In the genomic region with DNA sequence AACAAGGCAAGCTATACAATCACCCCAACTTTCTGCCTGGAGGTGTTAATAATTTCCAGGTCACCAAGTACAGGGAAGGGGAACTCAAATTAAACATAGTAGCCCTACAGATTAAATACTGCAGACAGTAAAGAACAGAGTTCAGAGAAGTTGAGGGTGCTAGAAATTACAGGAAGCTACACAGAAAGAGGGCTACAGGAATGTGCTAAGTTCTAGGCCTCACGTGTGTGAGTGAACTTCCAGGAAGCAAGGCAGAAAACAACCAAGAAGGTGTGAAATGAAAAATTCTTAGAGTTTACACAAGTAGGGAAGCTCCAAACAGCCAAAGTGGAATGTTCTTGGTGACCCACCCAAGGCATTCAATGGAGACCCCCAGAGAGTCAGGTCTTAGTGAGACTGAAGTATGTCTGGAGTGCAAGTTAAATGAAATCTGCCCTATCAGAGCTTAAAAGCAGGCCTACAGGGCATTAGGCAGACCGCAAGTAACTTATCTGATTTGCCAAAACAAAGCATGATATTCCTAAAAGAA, we compare ENCODE assay signal across 17 cellular contexts. TPM values are rescaled to one million over a fixed set of nuclear protein-coding genes. Genes with fewer than 3 reads are reported as not detected.
DNase-seq lines count a peak whose midpoint lies in the region; ATAC-seq and TF ChIP-seq lines count a peak whose summit lies in the region.
"Had no signal": no experiment of that assay in that cellular context is flagged by ENCODE, and none has a peak within 500 bp of the region (broad histone marks: within the 10 kb centered on the region; RNA-seq: fewer than 3 reads in every experiment).

No MANE protein-coding gene starts in this region.

- no peaks in the 10 kb centered on the region for H3K9me2 ChIP-seq in MM.1S (replicated peaks; ENCODE audit: insufficient read depth, low read length)

- CTCF ChIA-PET in CD8-positive, alpha-beta memory T cell (lab: Charles Lee), result no interaction called here

- no peaks in the 10 kb centered on the region for H4K20me1 ChIP-seq in MM.1S (ENCODE audit: insufficient read depth, low read length)

- H3K4me3 Mint-ChIP-seq in CD8-positive, alpha-beta memory T cell, result peak overlapping the region in 2 of 7 donors; percentile 38 to 50
- H3K4me3 Mint-ChIP-seq in effector memory CD8-positive, alpha-beta T cell, result no peak overlapping the region
- H3K4me3 Mint-ChIP-seq in natural killer cell treated with Interleukin-12 subunit alpha and Interleukin-12 subunit beta and Interleukin-15 and Interleukin-18, amount 100 ng/mL, for 72 hours, result peak overlapping the region; percentile 77
- H3K4me3 Mint-ChIP-seq: stimulated activated naive CD8-positive, alpha-beta T cell treated with anti-CD3 and anti-CD28 coated beads, Interleukin-15, amount 100 ng/mL, for 72 hours had no signal

- POLR2A ChIA-PET in CD8-positive, alpha-beta memory T cell (lab: Charles Lee), result no interaction called here

- H3K27me3 Mint-ChIP-seq in CD8-positive, alpha-beta memory T cell, result no peaks in the 10 kb centered on the region
- H3K27me3 Mint-ChIP-seq in effector memory CD8-positive, alpha-beta T cell, result no peaks in the 10 kb centered on the region
- no peaks in the 10 kb centered on the region for H3K27me3 Mint-ChIP-seq in natural killer cell treated with Interleukin-12 subunit alpha and Interleukin-12 subunit beta and Interleukin-15 and Interleukin-18, amount 100 ng/mL, for 72 hours
- H3K27me3 Mint-ChIP-seq: stimulated activated naive CD8-positive, alpha-beta T cell treated with anti-CD3 and anti-CD28 coated beads, Interleukin-15, amount 100 ng/mL, for 72 hours had no signal

- no peak overlapping the region for H3K27ac ChIP-seq in CD8-positive, alpha-beta memory T cell (ENCODE audit: low read depth, low read length)
- no peak overlapping the region for H3K27ac ChIP-seq in MM.1S (ENCODE audit: low read length)
- H3K27ac ChIP-seq: BLaER1 treated with 17β-estradiol and CSF1 and Interleukin-3, amounts not matched to agents 10 nM and 100 nM; breast epithelium had no signal

- no peak overlapping the region for H2AFZ ChIP-seq in MM.1S (ENCODE audit: low read length)

- H3K9me3 ChIP-seq in CD8-positive, alpha-beta memory T cell (ENCODE audit: low read length), result no peaks in the 10 kb centered on the region
- H3K9me3 ChIP-seq in MM.1S (replicated peaks; ENCODE audit: insufficient read depth, low read length), result no peaks in the 10 kb centered on the region
- H3K9me3 ChIP-seq: breast epithelium had no signal

- H3K4me1 Mint-ChIP-seq in CD8-positive, alpha-beta memory T cell, result peaks cover 50 to 59% (median 55%) of the 10 kb centered on the region in 3 donors
- H3K4me1 Mint-ChIP-seq in effector memory CD8-positive, alpha-beta T cell (ENCODE audit: low read depth in 2 of 2), result peaks cover 29 to 53% of the 10 kb centered on the region in 2 donors
- peaks cover 47 to 65% of the 10 kb centered on the region in 2 donors for H3K4me1 Mint-ChIP-seq in natural killer cell treated with Interleukin-12 subunit alpha and Interleukin-12 subunit beta and Interleukin-15 and Interleukin-18, amount 100 ng/mL, for 72 hours (ENCODE audit: low read depth in 2 of 2)

- H3K36me3 Mint-ChIP-seq in CD8-positive, alpha-beta memory T cell, result peaks cover 16 to 46% (median 25%) of the 10 kb centered on the region in 3 donors
- peaks cover 24% of the 10 kb centered on the region for H3K36me3 Mint-ChIP-seq in effector memory CD8-positive, alpha-beta T cell (ENCODE audit: insufficient read depth)
- peaks cover 20% of the 10 kb centered on the region for H3K36me3 Mint-ChIP-seq in natural killer cell treated with Interleukin-12 subunit alpha and Interleukin-12 subunit beta and Interleukin-15 and Interleukin-18, amount 100 ng/mL, for 72 hours

- no peak overlapping the region for H3K9ac ChIP-seq in MM.1S (ENCODE audit: low read length)
- H3K9ac ChIP-seq: BLaER1 treated with 17β-estradiol and CSF1 and Interleukin-3, amounts not matched to agents 10 nM and 100 nM had no signal

- no peak overlapping the region for H3K4me3 ChIP-seq in CD8-positive, alpha-beta memory T cell (ENCODE audit: low read length)
- H3K4me3 ChIP-seq in MM.1S (ENCODE audit: low read length), result no peak overlapping the region
- H3K4me3 ChIP-seq: BLaER1 treated with 17β-estradiol and CSF1 and Interleukin-3, amounts not matched to agents 10 nM and 100 nM; breast epithelium; lung had no signal

- H3K4me1 ChIP-seq in CD8-positive, alpha-beta memory T cell (ENCODE audit: insufficient read depth, low read length), result no peaks in the 10 kb centered on the region
- no peaks in the 10 kb centered on the region for H3K4me1 ChIP-seq in MM.1S (ENCODE audit: low read length)
- H3K4me1 ChIP-seq: breast epithelium had no signal

- peak; percentile 61 for ATAC-seq in effector memory CD8-positive, alpha-beta T cell (replicated peaks)
- peak; percentile 62 to 77 for ATAC-seq in natural killer cell treated with Interleukin-12 subunit alpha and Interleukin-12 subunit beta and Interleukin-15 and Interleukin-18, amount 100 ng/mL, for 72 hours
- no peak for ATAC-seq in HG03378 (IDR thresholded peaks at IDR 0.05; ENCODE audit: unreplicated experiment)
- ATAC-seq: stimulated activated naive CD8-positive, alpha-beta T cell treated with anti-CD3 and anti-CD28 coated beads, Interleukin-15, amount 100 ng/mL, for 72 hours had no signal

- peak overlapping the region; percentile 55 to 90 (median 76) for H3K27ac Mint-ChIP-seq in CD8-positive, alpha-beta memory T cell
- H3K27ac Mint-ChIP-seq in effector memory CD8-positive, alpha-beta T cell, result peak overlapping the region; percentile 75 to 84
- peak overlapping the region; percentile 72 to 83 for H3K27ac Mint-ChIP-seq in natural killer cell treated with Interleukin-12 subunit alpha and Interleukin-12 subunit beta and Interleukin-15 and Interleukin-18, amount 100 ng/mL, for 72 hours

- H3F3A ChIP-seq in MM.1S (ENCODE audit: insufficient read depth, low read length), result no peaks in the 10 kb centered on the region

- no peak for DNase-seq in CD8-positive, alpha-beta memory T cell
- DNase-seq in OCI-M1 (lab: John Stamatoyannopoulos, UW) (peak; percentile 58), hippocampal formation (lab: John Stamatoyannopoulos, UW) (no peak), NCI-H2081 (lab: John Stamatoyannopoulos, UW) (no peak), MM.1S (no peak)
- DNase-seq in effector memory CD8-positive, alpha-beta T cell, result no peak
- DNase-seq in natural killer cell treated with Interleukin-12 subunit alpha and Interleukin-12 subunit beta and Interleukin-15 and Interleukin-18, amount 100 ng/mL, for 72 hours (ENCODE audit: low spot score), result no peak
- DNase-seq: activated CD8-positive, alpha-beta memory T cell treated with anti-CD3 and anti-CD28 coated beads for 24 hours; DMS79; effector CD4-positive, alpha-beta T cell; NCI-H1048; stimulated activated naive CD8-positive, alpha-beta T cell treated with anti-CD3 and anti-CD28 coated beads, Interleukin-15, amount 100 ng/mL, for 72 hours had no signal

- peaks cover 29% of the 10 kb centered on the region for H3K79me2 ChIP-seq in MM.1S (ENCODE audit: low read length)

- no peak for TF ChIP-seq CTCF in MM.1S (IDR thresholded peaks at IDR 0.05; ENCODE audit: low read length)

- H3K36me3 ChIP-seq in CD8-positive, alpha-beta memory T cell (ENCODE audit: insufficient read depth, low read length), result peaks cover 17% of the 10 kb centered on the region
- no peaks in the 10 kb centered on the region for H3K36me3 ChIP-seq in MM.1S (replicated peaks; ENCODE audit: insufficient read depth, low read length)
- H3K36me3 ChIP-seq: breast epithelium had no signal

- H3K9me3 Mint-ChIP-seq in CD8-positive, alpha-beta memory T cell, result no peaks in the 10 kb centered on the region
- H3K9me3 Mint-ChIP-seq in effector memory CD8-positive, alpha-beta T cell, result no peaks in the 10 kb centered on the region
- H3K9me3 Mint-ChIP-seq in natural killer cell treated with Interleukin-12 subunit alpha and Interleukin-12 subunit beta and Interleukin-15 and Interleukin-18, amount 100 ng/mL, for 72 hours, result no peaks in the 10 kb centered on the region
- H3K9me3 Mint-ChIP-seq: stimulated activated naive CD8-positive, alpha-beta T cell treated with anti-CD3 and anti-CD28 coated beads, Interleukin-15, amount 100 ng/mL, for 72 hours had no signal

- no peak overlapping the region for H3K4me2 ChIP-seq in MM.1S (ENCODE audit: low read depth, low read length)
- H3K4me2 ChIP-seq: BLaER1 treated with 17β-estradiol and CSF1 and Interleukin-3, amounts not matched to agents 10 nM and 100 nM had no signal

- H3K27me3 ChIP-seq in CD8-positive, alpha-beta memory T cell (ENCODE audit: insufficient read depth, low read length, poor library complexity, severe bottlenecking), result no peaks in the 10 kb centered on the region
- H3K27me3 ChIP-seq in MM.1S (replicated peaks; ENCODE audit: insufficient read depth, low read length), result no peaks in the 10 kb centered on the region
- H3K27me3 ChIP-seq: BLaER1 treated with 17β-estradiol and CSF1 and Interleukin-3, amounts not matched to agents 10 nM and 100 nM; breast epithelium had no signal

RNA-seq across cellular contexts. Expression of a gene that starts 58.2 kb away (rescaled TPM):
- not detected for total RNA-seq in CD8-positive, alpha-beta memory T cell
- polyA plus RNA-seq in CD8-positive, alpha-beta memory T cell, result not detected
- not detected for total RNA-seq in natural killer cell treated with Interleukin-12 subunit alpha and Interleukin-12 subunit beta and Interleukin-15 and Interleukin-18, amount 100 ng/mL, for 72 hours
- total RNA-seq: breast epithelium, lung, omental fat pad had no signal
- polyA plus RNA-seq: lung had no signal
